11 cellular contexts compared by ENCODE assay signal in genomic region chr22:28951969-28952521, GRCh38.
DNase-seq lines count a peak whose midpoint lies in the region; ATAC-seq, FAIRE-seq and TF ChIP-seq lines count a peak whose summit lies in the region.
"Had no signal": no experiment of that assay in that cellular context is flagged by ENCODE, and none has a peak within 500 bp of the region (broad histone marks: within the 10 kb centered on the region; RNA-seq: fewer than 3 reads in every experiment).

No MANE protein-coding gene starts in this region.

- H3K4me3 ChIP-seq in liver (ENCODE audit: low read depth in 1 of 3, low read length in 3 of 3) (no peak overlapping the region), upper lobe of right lung (no peak overlapping the region)
- H3K4me3 ChIP-seq: adrenal gland, Peyer's patch had no signal

- DNase-seq in upper lobe of right lung (no peak), NCI-H146 (lab: John Stamatoyannopoulos, UW) (no peak), SHP77 (lab: John Stamatoyannopoulos, UW) (no peak)
- DNase-seq: activated CD4-positive, alpha-beta T cell treated with anti-CD3 and anti-CD28 coated beads, Interleukin-2, amount 10 ng/mL, durations not matched to agents 24 days and 14 days; NCI-H1092; Peyer's patch had no signal

- peak; percentile 89 for FAIRE-seq in endometrium (lab: Jason Lieb, UNC)

- H3K27ac ChIP-seq in liver (ENCODE audit: low read depth in 1 of 2, low read length in 2 of 2) (no peak overlapping the region), upper lobe of right lung (no peak overlapping the region)
- H3K27ac ChIP-seq: Peyer's patch had no signal

- TF ChIP-seq RAD21 in liver (IDR thresholded peaks at IDR 0.05) = peak; percentile 51 to 56

- peak; percentile 50 for TF ChIP-seq CTCF in LNCAP (IDR thresholded peaks at IDR 0.05)
- TF ChIP-seq CTCF in liver (IDR thresholded peaks at IDR 0.05; ENCODE audit: low read depth, low read length, missing input control) = no peak
- TF ChIP-seq CTCF in upper lobe of right lung (IDR thresholded peaks at IDR 0.05) = peak; percentile 16

- WGBS in liver = 84% methylated on average over 8 of the region's 8 CpGs

- H3K9me3 ChIP-seq in liver (ENCODE audit: control insufficient read depth in 4 of 4, low read length in 3 of 4) (no peaks in the 10 kb centered on the region), upper lobe of right lung (no peaks in the 10 kb centered on the region)
- H3K9me3 ChIP-seq: Peyer's patch had no signal

- intact Hi-C loops in upper lobe of right lung (cut with DNase I) = no loop called here

- H3K4me1 ChIP-seq in liver (ENCODE audit: control insufficient read depth in 4 of 4, insufficient read depth in 4 of 4, low read length in 3 of 4) (peaks cover 0 to 33% (median 9%) of the 10 kb centered on the region in 4 donors), upper lobe of right lung (peaks cover 27% of the 10 kb centered on the region)

- no peak overlapping the region for H3K9ac ChIP-seq in liver (ENCODE audit: low read depth in 1 of 2, low read length in 2 of 2)

- ATAC-seq in upper lobe of right lung (peak; percentile 40), GM18519 (IDR thresholded peaks at IDR 0.05; ENCODE audit: low FRiP score, unreplicated experiment) (no peak)

- H3K27me3 ChIP-seq in liver (ENCODE audit: control insufficient read depth in 4 of 4, insufficient read depth in 4 of 4, low read length in 3 of 4) (no peaks in the 10 kb centered on the region), upper lobe of right lung (no peaks in the 10 kb centered on the region)
- H3K27me3 ChIP-seq: adrenal gland, Peyer's patch had no signal

- H3K36me3 ChIP-seq in liver (ENCODE audit: control insufficient read depth in 4 of 4, insufficient read depth in 3 of 4, low read depth in 1 of 4, low read length in 3 of 4) = no peaks in the 10 kb centered on the region
- no peaks in the 10 kb centered on the region for H3K36me3 ChIP-seq in upper lobe of right lung
- H3K36me3 ChIP-seq: adrenal gland, Peyer's patch had no signal

TF ChIP-seq in liver, 16 proteins besides CTCF, POLR2A, EP300 and RAD21:
- TF ChIP-seq EGR1 (IDR thresholded peaks at IDR 0.05; ENCODE audit: low read depth in 2 of 2) = no peak
- no peak for TF ChIP-seq MAX (IDR thresholded peaks at IDR 0.05)
- no peak for TF ChIP-seq SP1 (IDR thresholded peaks at IDR 0.05)
- TF ChIP-seq GABPA (IDR thresholded peaks at IDR 0.05 in 1 of 2, conservative IDR thresholded peaks at IDR 0.05 in 1 of 2) = no peak
- no peak for TF ChIP-seq FOXA1 (IDR thresholded peaks at IDR 0.05)
- TF ChIP-seq NR2F2 (IDR thresholded peaks at IDR 0.05) = no peak
- TF ChIP-seq JUND (IDR thresholded peaks at IDR 0.05) = no peak
- no peak for TF ChIP-seq ATF3 (IDR thresholded peaks at IDR 0.05)
- TF ChIP-seq HNF4G (IDR thresholded peaks at IDR 0.05) = no peak
- TF ChIP-seq RXRA (IDR thresholded peaks at IDR 0.05) = no peak
- no peak for TF ChIP-seq TAF1 (conservative IDR thresholded peaks at IDR 0.05)
- no peak for TF ChIP-seq FOXA2 (IDR thresholded peaks at IDR 0.05)
- no peak for TF ChIP-seq HNF4A (conservative IDR thresholded peaks at IDR 0.05)
- no peak for TF ChIP-seq YY1 (IDR thresholded peaks at IDR 0.05)
- no peak for TF ChIP-seq REST (IDR thresholded peaks at IDR 0.05)
TF ChIP-seq in liver: peak in this region for 0.
